Comparison of ENCODE assay signal across 26 cellular contexts in the genomic region with DNA sequence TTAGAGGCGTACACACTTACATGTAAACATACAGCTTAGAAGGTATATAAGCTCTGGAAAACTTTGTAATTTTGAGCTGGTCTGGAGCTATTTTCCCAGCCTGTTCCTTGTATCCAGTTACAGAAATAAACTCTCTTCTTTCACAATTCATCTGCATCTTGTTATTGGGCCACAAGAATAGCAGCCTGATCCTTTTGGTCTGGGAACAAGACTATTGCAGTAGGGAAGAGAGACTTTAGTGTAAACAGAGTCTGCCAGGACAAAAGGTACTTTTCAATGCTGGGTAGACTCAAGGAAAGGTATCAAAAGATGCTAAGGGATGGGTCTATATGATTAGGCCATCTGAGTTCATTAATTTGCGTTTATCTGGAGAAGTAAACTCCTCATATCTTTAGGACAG.
"Had no signal": no experiment of that assay in that cellular context is flagged by ENCODE, and none has a peak within 500 bp of the region (broad histone marks: within the 10 kb centered on the region; RNA-seq: fewer than 3 reads in every experiment).

No MANE protein-coding gene starts in this region.

- H3K27me3 Mint-ChIP-seq: activated CD4-positive, alpha-beta memory T cell treated with anti-CD3 and anti-CD28 coated beads, Interleukin-2, amount 10 ng/mL, durations not matched to agents 7 days and 5 days; activated CD4-positive, alpha-beta T cell treated with anti-CD3 and anti-CD28 coated beads for 36 hours; activated naive CD8-positive, alpha-beta T cell; activated T-helper 17 cell treated with anti-CD3 and anti-CD28 coated beads, Interleukin-2, amount 50 U/mL, for 72 hours had no signal

- DNase-seq: activated CD4-positive, alpha-beta memory T cell treated with anti-CD3 and anti-CD28 coated beads, Interleukin-2, amount 10 ng/mL, durations not matched to agents 7 days and 5 days; activated CD4-positive, alpha-beta T cell treated with anti-CD3 and anti-CD28 coated beads for 36 hours; activated CD4-positive, alpha-beta T cell treated with anti-CD3 and anti-CD28 coated beads, Interleukin-2, amount 50 U/mL, for 1 hour; activated CD4-positive, CD25-positive, alpha-beta regulatory T cell; activated gamma-delta T cell; activated naive CD4-positive, alpha-beta T cell treated with anti-CD3 and anti-CD28 coated beads for 36 hours; activated T-cell treated with anti-CD3 and anti-CD28 coated beads for 4 hours; activated T-cell treated with anti-CD3 and anti-CD28 coated beads, Interleukin-2, amount 50 U/mL, for 48 hours; brain microvascular endothelial cell; Karpas-422; NCI-H1105 treated with DMSO at 0.1 percent for 48 hours; NCI-H1436 treated with DMSO at 0.1 percent for 48 hours; NCI-H187 treated with DMSO at 0.1 percent for 48 hours; NCI-H2081 treated with DMSO at 0.1 percent for 48 hours; NCI-H446; NCI-H524; Peyer's patch; SHP77 treated with DMSO at 0.1 percent for 48 hours; T-helper 2 cell; T1000 had no signal

- H3K27ac Mint-ChIP-seq: activated CD4-positive, alpha-beta memory T cell treated with anti-CD3 and anti-CD28 coated beads, Interleukin-2, amount 10 ng/mL, durations not matched to agents 7 days and 5 days; activated CD4-positive, alpha-beta T cell treated with anti-CD3 and anti-CD28 coated beads for 36 hours; activated naive CD4-positive, alpha-beta T cell treated with anti-CD3 and anti-CD28 coated beads for 36 hours; activated naive CD8-positive, alpha-beta T cell; activated T-helper 17 cell treated with anti-CD3 and anti-CD28 coated beads, Interleukin-2, amount 50 U/mL, for 72 hours had no signal

- H3K9me3 ChIP-seq: Peyer's patch had no signal

- ATAC-seq: activated CD4-positive, alpha-beta T cell treated with anti-CD3 and anti-CD28 coated beads for 36 hours; activated T-helper 17 cell treated with anti-CD3 and anti-CD28 coated beads, Interleukin-2, amount 50 U/mL, for 72 hours; K562 had no signal

- H3K27ac ChIP-seq: brain microvascular endothelial cell, cardiac muscle cell, Peyer's patch, RWPE1, VCaP had no signal

- H3K4me1 Mint-ChIP-seq: activated CD4-positive, alpha-beta memory T cell treated with anti-CD3 and anti-CD28 coated beads, Interleukin-2, amount 10 ng/mL, durations not matched to agents 7 days and 5 days; activated CD4-positive, alpha-beta T cell treated with anti-CD3 and anti-CD28 coated beads for 36 hours; activated T-helper 17 cell treated with anti-CD3 and anti-CD28 coated beads, Interleukin-2, amount 50 U/mL, for 72 hours had no signal

- H3K4me1 ChIP-seq: Peyer's patch had no signal

- H3K27me3 ChIP-seq: brain microvascular endothelial cell, cardiac muscle cell, Peyer's patch had no signal

- H3K36me3 Mint-ChIP-seq: activated naive CD8-positive, alpha-beta T cell had no signal

- H3K4me3 Mint-ChIP-seq: activated CD4-positive, alpha-beta memory T cell treated with anti-CD3 and anti-CD28 coated beads, Interleukin-2, amount 10 ng/mL, durations not matched to agents 7 days and 5 days; activated CD4-positive, alpha-beta T cell treated with anti-CD3 and anti-CD28 coated beads for 36 hours; activated naive CD4-positive, alpha-beta T cell treated with anti-CD3 and anti-CD28 coated beads for 36 hours; activated naive CD8-positive, alpha-beta T cell; activated T-helper 17 cell treated with anti-CD3 and anti-CD28 coated beads, Interleukin-2, amount 50 U/mL, for 72 hours had no signal

- H3K4me3 ChIP-seq: cardiac muscle cell, K562, Peyer's patch had no signal

- H3K36me3 ChIP-seq: brain microvascular endothelial cell, cardiac muscle cell, Peyer's patch had no signal
